In the genomic region with DNA sequence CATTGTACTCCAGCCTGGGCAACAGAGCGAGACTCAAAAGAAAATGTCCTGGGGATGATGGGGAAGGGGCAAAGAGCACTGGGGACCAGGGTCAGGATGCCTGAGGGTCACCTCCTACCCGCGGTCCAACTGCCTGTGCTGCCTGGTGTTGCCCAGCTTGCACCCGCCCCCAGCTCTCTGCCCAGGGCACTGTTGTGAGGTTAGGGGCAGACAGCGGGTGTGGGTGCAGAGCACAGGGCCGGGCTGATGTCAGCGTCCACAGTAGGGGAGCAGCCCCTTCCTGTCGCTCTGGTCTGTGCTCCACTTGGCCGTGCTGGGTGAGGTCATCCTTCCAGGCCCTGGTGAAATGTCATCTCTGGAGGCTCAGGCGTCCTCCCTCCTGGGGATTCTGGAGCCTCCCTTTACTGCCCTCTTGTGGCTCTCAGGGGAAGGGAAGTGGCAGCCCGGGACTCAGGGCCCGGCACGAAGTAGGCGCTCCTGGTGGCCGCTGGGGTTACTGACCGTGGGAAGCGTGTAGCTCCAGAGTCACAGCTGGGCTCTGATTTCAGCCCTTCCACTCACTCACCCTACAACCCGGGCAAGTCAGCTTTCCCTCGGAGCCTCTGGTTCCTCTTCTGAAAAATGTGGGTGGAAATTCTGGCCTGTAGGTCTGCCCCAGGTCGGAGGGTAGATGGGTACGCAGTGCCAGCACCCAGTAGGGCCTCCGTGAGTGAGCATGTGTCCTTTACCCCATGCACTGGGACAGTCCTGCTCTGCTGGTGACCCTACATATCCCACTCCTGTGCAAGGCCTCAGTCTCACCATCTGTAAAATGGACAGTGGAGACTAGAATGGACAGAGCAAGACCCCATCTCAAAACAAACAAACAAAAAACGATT, we compare ENCODE assay signal across 8 cellular contexts. TPM values are rescaled to one million over a fixed set of nuclear protein-coding genes. Genes with fewer than 3 reads are reported as not detected.
DNase-seq lines count a peak whose midpoint lies in the region; ATAC-seq and TF ChIP-seq lines count a peak whose summit lies in the region.

No MANE protein-coding gene starts in this region.

- H3K27ac Mint-ChIP-seq in dendritic cell treated with granulocyte-macrophage colony-stimulating factor and Interleukin-4, amounts not matched to agents 40 ng/mL and 50 ng/mL, for 4 days = peak overlapping the region; percentile 37

- no peaks in the 10 kb centered on the region for H3K9me3 ChIP-seq in A673 (ENCODE audit: low read depth, low read length, poor library complexity, severe bottlenecking)
- H3K9me3 ChIP-seq in lower lobe of right lung = no peaks in the 10 kb centered on the region

- peaks cover 25% of the 10 kb centered on the region for H3K4me1 Mint-ChIP-seq in dendritic cell treated with granulocyte-macrophage colony-stimulating factor and Interleukin-4, amounts not matched to agents 40 ng/mL and 50 ng/mL, for 4 days (ENCODE audit: low read depth)

- peaks cover 9% of the 10 kb centered on the region for H3K4me1 ChIP-seq in A673 (ENCODE audit: insufficient read depth, low read length, poor library complexity, severe bottlenecking)
- peaks cover 10% of the 10 kb centered on the region for H3K4me1 ChIP-seq in lower lobe of right lung

- POLR2A ChIA-PET in A673 (lab: Charles Lee; ENCODE audit: low non-redundant PET) = no interaction called here

- no peak overlapping the region for H3K27ac ChIP-seq in A673 (ENCODE audit: low read depth, low read length, poor library complexity, severe bottlenecking)
- H3K27ac ChIP-seq in lower lobe of right lung = no peak overlapping the region

- intact Hi-C loops in A673 (cut with micrococcal nuclease; ENCODE audit: unreplicated experiment) = no loop called here
- intact Hi-C loops in dendritic cell treated with granulocyte-macrophage colony-stimulating factor and Interleukin-4, amounts not matched to agents 40 ng/mL and 50 ng/mL, for 4 days (cut with micrococcal nuclease) = no loop called here
- intact Hi-C loops in lower lobe of right lung (cut with DNase I) = no loop called here

- H3K4me3 ChIP-seq in A673 (ENCODE audit: low read depth, low read length, poor library complexity, severe bottlenecking) (no peak overlapping the region), lower lobe of right lung (no peak overlapping the region)

- DNase-seq in A673 (ENCODE audit: low spot score) (peak; percentile 89), NCI-H748 (lab: John Stamatoyannopoulos, UW; ENCODE audit: unreplicated experiment) (peak; percentile 84), lower lobe of right lung (peak; percentile 87)
- peak; percentile 57 to 77 for DNase-seq in activated CD4-positive, alpha-beta T cell treated with anti-CD3 and anti-CD28 coated beads, Interleukin-2, amount 50 U/mL, for 24 hours (ENCODE audit: low read depth in 1 of 2, low spot score in 1 of 2)
- peak; percentile 67 for DNase-seq in stimulated activated CD8-positive, alpha-beta memory T cell treated with anti-CD3 and anti-CD28 coated beads, Interleukin-12 subunit alpha, Interleukin-12 subunit beta, amount 100 ng/mL, for 1 hour (ENCODE audit: low read depth)

- no peak overlapping the region for H3K4me3 Mint-ChIP-seq in dendritic cell treated with granulocyte-macrophage colony-stimulating factor and Interleukin-4, amounts not matched to agents 40 ng/mL and 50 ng/mL, for 4 days

- H3K36me3 ChIP-seq in A673 (ENCODE audit: insufficient read depth, low read length, poor library complexity, severe bottlenecking) = no peaks in the 10 kb centered on the region
- no peaks in the 10 kb centered on the region for H3K36me3 ChIP-seq in lower lobe of right lung

- peak; percentile 53 for ATAC-seq in GM18511 (IDR thresholded peaks at IDR 0.05; ENCODE audit: unreplicated experiment)
- ATAC-seq in HG03159 (IDR thresholded peaks at IDR 0.05; ENCODE audit: unreplicated experiment) = peak; percentile 62
- ATAC-seq in lower lobe of right lung = peak; percentile 95 to 96

- H3K36me3 Mint-ChIP-seq in dendritic cell treated with granulocyte-macrophage colony-stimulating factor and Interleukin-4, amounts not matched to agents 40 ng/mL and 50 ng/mL, for 4 days (ENCODE audit: low read depth) = no peaks in the 10 kb centered on the region

- peaks cover 22% of the 10 kb centered on the region for H3K27me3 Mint-ChIP-seq in dendritic cell treated with granulocyte-macrophage colony-stimulating factor and Interleukin-4, amounts not matched to agents 40 ng/mL and 50 ng/mL, for 4 days

- CTCF ChIA-PET in A673 (lab: Charles Lee) = interaction anchor here (0.5 to 1.3 kb wide), 8 partner anchors 18 to 202 kb away, joined by 3 to 8 read pairs (median 3); no protein-coding TSS in a partner anchor

- peak; percentile 94 for TF ChIP-seq CTCF in A673 (conservative IDR thresholded peaks at IDR 0.05; ENCODE audit: low read depth, low read length)
- TF ChIP-seq CTCF in lower lobe of right lung (IDR thresholded peaks at IDR 0.05) = peak; percentile 97

- H3K27me3 ChIP-seq in A673 (replicated peaks; ENCODE audit: insufficient read depth, low read depth, low read length, poor library complexity) = no peaks in the 10 kb centered on the region
- no peaks in the 10 kb centered on the region for H3K27me3 ChIP-seq in lower lobe of right lung (ENCODE audit: low read depth)

- no TSS peak for BruUV-seq in A673 (replicated peaks; lab: Mats Ljungman, UMichigan)

- no peaks in the 10 kb centered on the region for H3K9me3 Mint-ChIP-seq in dendritic cell treated with granulocyte-macrophage colony-stimulating factor and Interleukin-4, amounts not matched to agents 40 ng/mL and 50 ng/mL, for 4 days

RNA-seq across cellular contexts. Expression of a gene that starts 17.3 kb away (rescaled TPM):
- total RNA-seq in A673 (2021) (15.6 and 17.9 TPM in 2 replicates), lower lobe of right lung (9.6 TPM)
